21 cellular contexts compared by ENCODE assay signal in genomic region chrX:99795495-99795894, GRCh38.
DNase-seq lines count a peak whose midpoint lies in the region; ATAC-seq and TF ChIP-seq lines count a peak whose summit lies in the region.
"Had no signal": no experiment of that assay in that cellular context is flagged by ENCODE, and none has a peak within 500 bp of the region (broad histone marks: within the 10 kb centered on the region; RNA-seq: fewer than 3 reads in every experiment).

No MANE protein-coding gene starts in this region.

- no peak overlapping the region for H3K4me3 Mint-ChIP-seq in WTC11
- H3K4me3 Mint-ChIP-seq: activated naive CD8-positive, alpha-beta T cell treated with anti-CD3 and anti-CD28 coated beads for 36 hours; dendritic cell treated with granulocyte-macrophage colony-stimulating factor and Interleukin-4, amounts not matched to agents 40 ng/mL and 50 ng/mL, for 4 days had no signal

- H3K36me3 Mint-ChIP-seq in WTC11: peaks cover 22% of the 10 kb centered on the region
- H3K36me3 Mint-ChIP-seq: activated naive CD8-positive, alpha-beta T cell treated with anti-CD3 and anti-CD28 coated beads for 36 hours had no signal

- H3K27me3 ChIP-seq in PC-3 (ENCODE audit: low read length) (no peaks in the 10 kb centered on the region), kidney epithelial cell (ENCODE audit: control insufficient read depth, insufficient read depth, low read length) (no peaks in the 10 kb centered on the region)
- H3K27me3 ChIP-seq: brain microvascular endothelial cell, left lung had no signal

- H3K27ac Mint-ChIP-seq in WTC11: no peak overlapping the region
- H3K27ac Mint-ChIP-seq: activated naive CD8-positive, alpha-beta T cell treated with anti-CD3 and anti-CD28 coated beads for 36 hours; dendritic cell treated with granulocyte-macrophage colony-stimulating factor and Interleukin-4, amounts not matched to agents 40 ng/mL and 50 ng/mL, for 4 days had no signal

- H3K4me1 ChIP-seq in PC-3 (ENCODE audit: insufficient read depth, low read length): no peaks in the 10 kb centered on the region
- H3K4me1 ChIP-seq: BLaER1 treated with 17β-estradiol and CSF1 and Interleukin-3, amounts not matched to agents 10 nM and 100 nM; left lung had no signal

- no peak overlapping the region for H3K27ac ChIP-seq in PC-3 (ENCODE audit: low read length)
- H3K27ac ChIP-seq: BLaER1 treated with 17β-estradiol and CSF1 and Interleukin-3, amounts not matched to agents 10 nM and 100 nM; brain microvascular endothelial cell; left lung; thoracic aorta had no signal

- TF ChIP-seq CTCF in PC-3 (conservative IDR thresholded peaks at IDR 0.05; ENCODE audit: low read depth, low read length): 0 out of 2 replicates have a peak, but pooled peaks have one; percentile 20
- peak; percentile 21 for TF ChIP-seq CTCF in kidney epithelial cell (IDR thresholded peaks at IDR 0.05; ENCODE audit: insufficient read depth, low read length, poor library complexity, severe bottlenecking)
- TF ChIP-seq CTCF in WTC11 (IDR thresholded peaks at IDR 0.05): no peak

- no peaks in the 10 kb centered on the region for H3K9me2 ChIP-seq in PC-3 (replicated peaks; ENCODE audit: low read length)

- H3K9me3 Mint-ChIP-seq in WTC11: peaks cover 38% of the 10 kb centered on the region
- H3K9me3 Mint-ChIP-seq: activated naive CD8-positive, alpha-beta T cell treated with anti-CD3 and anti-CD28 coated beads for 36 hours; dendritic cell treated with granulocyte-macrophage colony-stimulating factor and Interleukin-4, amounts not matched to agents 40 ng/mL and 50 ng/mL, for 4 days had no signal

- BruUV-seq in PC-3 (replicated peaks; lab: Mats Ljungman, UMichigan): no TSS peak

- intact Hi-C loops in PC-3 (cut with micrococcal nuclease): no loop called here

- H4K20me1 ChIP-seq in PC-3 (ENCODE audit: low read length): no peaks in the 10 kb centered on the region
- H4K20me1 ChIP-seq: BLaER1 treated with 17β-estradiol and CSF1 and Interleukin-3, amounts not matched to agents 10 nM and 100 nM had no signal

- H3K79me2 ChIP-seq in PC-3 (ENCODE audit: low read length): no peaks in the 10 kb centered on the region

- H3K36me3 ChIP-seq in PC-3 (ENCODE audit: low read depth, low read length): no peaks in the 10 kb centered on the region
- H3K36me3 ChIP-seq in kidney epithelial cell (ENCODE audit: control insufficient read depth, insufficient read depth, low read length): no peaks in the 10 kb centered on the region
- H3K36me3 ChIP-seq: BLaER1 treated with 17β-estradiol and CSF1 and Interleukin-3, amounts not matched to agents 10 nM and 100 nM; brain microvascular endothelial cell; left lung; thoracic aorta had no signal

- H3K4me3 ChIP-seq in PC-3 (ENCODE audit: low read length) (no peak overlapping the region), kidney epithelial cell (ENCODE audit: low read depth, low read length) (no peak overlapping the region)
- H3K4me3 ChIP-seq: BLaER1 treated with 17β-estradiol and CSF1 and Interleukin-3, amounts not matched to agents 10 nM and 100 nM; left lung; thoracic aorta had no signal

- H2AFZ ChIP-seq in PC-3 (ENCODE audit: low read length): no peak overlapping the region

- ATAC-seq in GM18868 (IDR thresholded peaks at IDR 0.05; ENCODE audit: unreplicated experiment) (peak; percentile 50), PC-3 (no peak), HG03354 (IDR thresholded peaks at IDR 0.05; ENCODE audit: poor library complexity, severe bottlenecking, unreplicated experiment) (no peak), HG03457 (IDR thresholded peaks at IDR 0.05; ENCODE audit: unreplicated experiment) (no peak), WTC11 (no peak)
- ATAC-seq: HCT116, left lung had no signal

- H3K27me3 Mint-ChIP-seq in WTC11 (ENCODE audit: low read depth): no peaks in the 10 kb centered on the region
- H3K27me3 Mint-ChIP-seq: activated naive CD8-positive, alpha-beta T cell treated with anti-CD3 and anti-CD28 coated beads for 36 hours; dendritic cell treated with granulocyte-macrophage colony-stimulating factor and Interleukin-4, amounts not matched to agents 40 ng/mL and 50 ng/mL, for 4 days had no signal

- H3K9me3 ChIP-seq in PC-3 (ENCODE audit: low read length): no peaks in the 10 kb centered on the region
- H3K9me3 ChIP-seq: thoracic aorta had no signal

- peak; percentile 50 for DNase-seq in DMS53 (lab: John Stamatoyannopoulos, UW)
- no peak for DNase-seq in PC-3
- no peak for DNase-seq in kidney epithelial cell (ENCODE audit: low read depth)
- no peak for DNase-seq in ACHN
- no peak for DNase-seq in WTC11 (ENCODE audit: low spot score)
- DNase-seq: activated CD8-positive, alpha-beta memory T cell treated with anti-CD3 and anti-CD28 coated beads for 24 hours; activated naive CD8-positive, alpha-beta T cell treated with anti-CD3 and anti-CD28 coated beads for 36 hours; brain microvascular endothelial cell; DMS153; erythroblast; left lung; NCI-H1105 treated with DMSO at 0.1 percent for 48 hours; NCI-H226; retina had no signal

- H3K4me1 Mint-ChIP-seq in WTC11: no peaks in the 10 kb centered on the region
- H3K4me1 Mint-ChIP-seq: activated naive CD8-positive, alpha-beta T cell treated with anti-CD3 and anti-CD28 coated beads for 36 hours had no signal

- CTCF ChIA-PET in PC-3 (lab: Charles Lee): no interaction called here
- CTCF ChIA-PET in WTC11 (lab: Charles Lee): no interaction called here

- no peaks in the 10 kb centered on the region for H3F3A ChIP-seq in PC-3 (ENCODE audit: low read length, unreplicated experiment)

- no peak overlapping the region for H3K4me2 ChIP-seq in PC-3 (ENCODE audit: low read length)
- H3K4me2 ChIP-seq: BLaER1 treated with 17β-estradiol and CSF1 and Interleukin-3, amounts not matched to agents 10 nM and 100 nM had no signal

- POLR2A ChIA-PET in PC-3 (lab: Charles Lee; ENCODE audit: unreplicated experiment): no interaction called here
- POLR2A ChIA-PET in WTC11 (lab: Charles Lee): no interaction called here

- no peak overlapping the region for H3K9ac ChIP-seq in PC-3 (ENCODE audit: low read length)
- H3K9ac ChIP-seq: BLaER1 treated with 17β-estradiol and CSF1 and Interleukin-3, amounts not matched to agents 10 nM and 100 nM had no signal

- in situ Hi-C loops in ACHN (cut with HindIII; ENCODE audit: low pct_ligation_motif_present, low pct_unique_long_range_greater_than_20kb, low sequenced_read_pairs): no loop called here

TF ChIP-seq in WTC11, 78 proteins besides CTCF, POLR2A, EP300 and RAD21 (continues in another document):
- TF ChIP-seq, protein P1, sequence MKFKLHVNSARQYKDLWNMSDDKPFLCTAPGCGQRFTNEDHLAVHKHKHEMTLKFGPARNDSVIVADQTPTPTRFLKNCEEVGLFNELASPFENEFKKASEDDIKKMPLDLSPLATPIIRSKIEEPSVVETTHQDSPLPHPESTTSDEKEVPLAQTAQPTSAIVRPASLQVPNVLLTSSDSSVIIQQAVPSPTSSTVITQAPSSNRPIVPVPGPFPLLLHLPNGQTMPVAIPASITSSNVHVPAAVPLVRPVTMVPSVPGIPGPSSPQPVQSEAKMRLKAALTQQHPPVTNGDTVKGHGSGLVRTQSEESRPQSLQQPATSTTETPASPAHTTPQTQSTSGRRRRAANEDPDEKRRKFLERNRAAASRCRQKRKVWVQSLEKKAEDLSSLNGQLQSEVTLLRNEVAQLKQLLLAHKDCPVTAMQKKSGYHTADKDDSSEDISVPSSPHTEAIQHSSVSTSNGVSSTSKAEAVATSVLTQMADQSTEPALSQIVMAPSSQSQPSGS (CRISPR knock-in tag; IDR thresholded peaks at IDR 0.05; ENCODE audit: borderline replicate concordance, low read depth): no peak
- TF ChIP-seq, protein P2, sequence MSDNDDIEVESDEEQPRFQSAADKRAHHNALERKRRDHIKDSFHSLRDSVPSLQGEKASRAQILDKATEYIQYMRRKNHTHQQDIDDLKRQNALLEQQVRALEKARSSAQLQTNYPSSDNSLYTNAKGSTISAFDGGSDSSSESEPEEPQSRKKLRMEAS (CRISPR knock-in tag; IDR thresholded peaks at IDR 0.05): no peak
- TF ChIP-seq, protein P3, sequence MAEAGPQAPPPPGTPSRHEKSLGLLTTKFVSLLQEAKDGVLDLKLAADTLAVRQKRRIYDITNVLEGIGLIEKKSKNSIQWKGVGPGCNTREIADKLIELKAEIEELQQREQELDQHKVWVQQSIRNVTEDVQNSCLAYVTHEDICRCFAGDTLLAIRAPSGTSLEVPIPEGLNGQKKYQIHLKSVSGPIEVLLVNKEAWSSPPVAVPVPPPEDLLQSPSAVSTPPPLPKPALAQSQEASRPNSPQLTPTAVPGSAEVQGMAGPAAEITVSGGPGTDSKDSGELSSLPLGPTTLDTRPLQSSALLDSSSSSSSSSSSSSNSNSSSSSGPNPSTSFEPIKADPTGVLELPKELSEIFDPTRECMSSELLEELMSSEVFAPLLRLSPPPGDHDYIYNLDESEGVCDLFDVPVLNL (CRISPR knock-in tag; IDR thresholded peaks at IDR 0.05; ENCODE audit: borderline replicate concordance, low read depth): no peak
- TF ChIP-seq ZNF416 (CRISPR knock-in tag; IDR thresholded peaks at IDR 0.05): no peak
- TF ChIP-seq ZNF219 (CRISPR knock-in tag; IDR thresholded peaks at IDR 0.05; ENCODE audit: borderline replicate concordance): no peak
- TF ChIP-seq TEAD4 (CRISPR knock-in tag; IDR thresholded peaks at IDR 0.05): no peak
- no peak for TF ChIP-seq ZNF425 (CRISPR knock-in tag; conservative IDR thresholded peaks at IDR 0.05)
- no peak for TF ChIP-seq GABPB1 (CRISPR knock-in tag; IDR thresholded peaks at IDR 0.05)
- TF ChIP-seq TCF7 (CRISPR knock-in tag; IDR thresholded peaks at IDR 0.05; ENCODE audit: low read depth): no peak
- no peak for TF ChIP-seq ATF3 (CRISPR knock-in tag; conservative IDR thresholded peaks at IDR 0.05)
- no peak for TF ChIP-seq ZNF232 (CRISPR knock-in tag; IDR thresholded peaks at IDR 0.05)
